In the genomic region with DNA sequence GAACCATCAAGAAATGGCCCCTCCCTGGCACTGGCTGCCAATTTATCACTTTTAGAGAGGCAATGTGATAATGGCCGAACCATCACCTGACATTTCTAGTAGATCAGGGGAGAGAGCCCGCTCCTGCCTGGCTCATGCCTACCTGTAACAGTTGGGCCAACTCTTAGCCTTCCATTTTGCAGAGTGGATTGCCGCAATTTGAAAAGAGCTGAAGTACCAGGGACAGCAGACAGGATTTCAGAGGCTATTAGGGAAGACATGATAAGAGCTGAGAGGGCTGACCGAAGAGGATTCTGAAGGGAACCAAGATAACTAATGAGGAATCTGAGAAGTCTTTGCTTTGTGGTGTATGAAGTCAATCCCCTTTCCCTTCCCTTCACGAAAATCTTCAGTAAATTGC, we compare ENCODE assay signal across 25 cellular contexts.
DNase-seq lines count a peak whose midpoint lies in the region; ATAC-seq, FAIRE-seq and TF ChIP-seq lines count a peak whose summit lies in the region.
"Had no signal": no experiment of that assay in that cellular context is flagged by ENCODE, and none has a peak within 500 bp of the region (broad histone marks: within the 10 kb centered on the region; RNA-seq: fewer than 3 reads in every experiment).

No MANE protein-coding gene starts in this region.

- H3K4me2 ChIP-seq in GM23338 = no peak overlapping the region
- H3K4me2 ChIP-seq in K562 (ENCODE audit: insufficient read depth, low read length) = no peak overlapping the region
- H3K4me2 ChIP-seq: BLaER1 had no signal

- H3K9me3 ChIP-seq in HEK293 (ENCODE audit: control insufficient read depth, insufficient read depth, low read depth, low read length) (no peaks in the 10 kb centered on the region), K562 (replicated peaks; ENCODE audit: control insufficient read depth, insufficient read depth, low read depth, low read length) (no peaks in the 10 kb centered on the region), MG63 (no peaks in the 10 kb centered on the region)
- H3K9me3 ChIP-seq: BE2C had no signal

- WGBS in K562 (ENCODE audit: insufficient coverage, low coverage, missing lambda C conversion rate) = 0% methylated on average over 5 of the region's 5 CpGs

- POLR2A ChIA-PET in HEK293 (lab: Yijun Ruan, JAX) = no interaction called here
- POLR2A ChIA-PET in K562 (lab: Yijun Ruan, JAX) = no interaction called here

- H3K9me2 ChIP-seq in GM23338 (ENCODE audit: insufficient read depth) = no peaks in the 10 kb centered on the region

- no peak overlapping the region for H3K9ac ChIP-seq in K562 (ENCODE audit: insufficient read depth in 1 of 2, low read depth in 2 of 2, low read length in 2 of 2)
- H3K9ac ChIP-seq: BLaER1 had no signal

- H3F3A ChIP-seq in GM23338 (replicated peaks; ENCODE audit: low read depth) = no peaks in the 10 kb centered on the region

- DNase-seq in GM23338 (ENCODE audit: low spot score) (no peak), K562 (ENCODE audit: extremely low read depth in 1 of 4, low spot score in 3 of 4) (no peak), DMS53 treated with DMSO at 0.1 percent for 48 hours (lab: John Stamatoyannopoulos, UW; ENCODE audit: unreplicated experiment) (no peak), MG63 (no peak)
- DNase-seq: 8988T; ACHN; BE2C; C1 segment of cervical spinal cord; CD4-positive, alpha-beta memory T cell; CD4-positive, CD25-positive, alpha-beta regulatory T cell; CD8-positive, alpha-beta memory T cell; COR-L47; DMS 273 treated with DMSO at 0.1 percent for 48 hours; DMS153; DMS53; DMS79 treated with DMSO at 0.1 percent for 48 hours; GF-D8 had no signal

- CTCF ChIA-PET in HEK293 (lab: Yijun Ruan, JAX) = no interaction called here
- CTCF ChIA-PET in K562 (lab: Yijun Ruan, JAX; ENCODE audit: low intra/inter-chr PET ratio) = no interaction called here

- no peak overlapping the region for H3K4me3 Mint-ChIP-seq in GM23338
- H3K4me3 Mint-ChIP-seq: CD14-positive monocyte; CD4-positive, alpha-beta memory T cell; CD4-positive, CD25-positive, alpha-beta regulatory T cell; CD8-positive, alpha-beta memory T cell had no signal

- ATAC-seq in GM23338 = no peak; the same call in 2 of the 3 replicates
- ATAC-seq in K562 = no peak
- no peak for ATAC-seq in GM21423 (IDR thresholded peaks at IDR 0.05; ENCODE audit: unreplicated experiment)

- in situ Hi-C loops in K562 (cut with MboI) = no loop called here

- H3K79me2 ChIP-seq in GM23338 (replicated peaks; ENCODE audit: insufficient read depth) = no peaks in the 10 kb centered on the region
- H3K79me2 ChIP-seq in K562 (ENCODE audit: control insufficient read depth, insufficient read depth, low read length) = no peaks in the 10 kb centered on the region

- no peaks in the 10 kb centered on the region for H3K36me3 ChIP-seq in GM23338 (ENCODE audit: insufficient read depth)
- no peaks in the 10 kb centered on the region for H3K36me3 ChIP-seq in HEK293 (ENCODE audit: control insufficient read depth in 2 of 2, insufficient read depth in 1 of 2, low read length in 2 of 2)
- no peaks in the 10 kb centered on the region for H3K36me3 ChIP-seq in K562 (ENCODE audit: control insufficient read depth, insufficient read depth, low read length)
- no peaks in the 10 kb centered on the region for H3K36me3 ChIP-seq in MG63
- H3K36me3 ChIP-seq: BE2C, BLaER1 had no signal

- intact Hi-C loops in K562 (cut with micrococcal nuclease) = no loop called here

- no peak for TF ChIP-seq CTCF in GM23338 (conservative IDR thresholded peaks at IDR 0.05; ENCODE audit: low read depth in 2 of 2)
- TF ChIP-seq CTCF in HEK293 (tag by site-specific recombination; IDR thresholded peaks at IDR 0.05) = no peak
- TF ChIP-seq CTCF in K562 (IDR thresholded peaks at IDR 0.05 in 2 of 3, conservative IDR thresholded peaks at IDR 0.05 in 1 of 3; ENCODE audit: insufficient read depth in 2 of 3, low read depth in 1 of 3, low read length in 3 of 3) = no peak

- no peak for TF ChIP-seq POLR2A in K562 (conservative IDR thresholded peaks at IDR 0.05)

- H3K4me1 Mint-ChIP-seq in GM23338 = no peaks in the 10 kb centered on the region
- H3K4me1 Mint-ChIP-seq: CD14-positive monocyte; CD4-positive, CD25-positive, alpha-beta regulatory T cell had no signal

- no peak overlapping the region for H3K27ac Mint-ChIP-seq in GM23338
- H3K27ac Mint-ChIP-seq: CD14-positive monocyte; CD4-positive, CD25-positive, alpha-beta regulatory T cell; CD8-positive, alpha-beta memory T cell had no signal

- no peaks in the 10 kb centered on the region for H4K20me1 ChIP-seq in GM23338 (replicated peaks; ENCODE audit: insufficient read depth)
- H4K20me1 ChIP-seq in K562 (replicated peaks; ENCODE audit: control insufficient read depth, insufficient read depth, low read length) = no peaks in the 10 kb centered on the region
- H4K20me1 ChIP-seq: BLaER1 had no signal

- no peak for TF ChIP-seq RAD21 in K562 (CRISPR knock-in tag; conservative IDR thresholded peaks at IDR 0.05 in 1 of 2, IDR thresholded peaks at IDR 0.05 in 1 of 2)

- H3K4me3 ChIP-seq in GM23338 = no peak overlapping the region
- H3K4me3 ChIP-seq in HEK293 (ENCODE audit: low read depth, low read length) = no peak overlapping the region
- no peak overlapping the region for H3K4me3 ChIP-seq in K562
- no peak overlapping the region for H3K4me3 ChIP-seq in MG63
- H3K4me3 ChIP-seq: BLaER1 had no signal

- H3K4me1 ChIP-seq in GM23338 (ENCODE audit: insufficient read depth) (no peaks in the 10 kb centered on the region), HEK293 (ENCODE audit: control insufficient read depth, insufficient read depth, low read length) (no peaks in the 10 kb centered on the region), K562 (replicated peaks in 1 of 2; ENCODE audit: control insufficient read depth in 2 of 2, insufficient read depth in 2 of 2, low read length in 2 of 2) (no peaks in the 10 kb centered on the region; a peak in 1 of 5 replicates)
- H3K4me1 ChIP-seq: BE2C, BLaER1 had no signal

- H2AFZ ChIP-seq in GM23338 (0 out of 2 replicates have a peak overlapping the region, but pooled peaks have one; percentile 43), K562 (ENCODE audit: low read depth, low read length) (no peak overlapping the region)

- FAIRE-seq in K562 (lab: Jason Lieb, UNC) = no peak
- FAIRE-seq: A204.1, G401.6, GM12891, GM19239 had no signal

- no peaks in the 10 kb centered on the region for H3K9me1 ChIP-seq in K562 (ENCODE audit: control insufficient read depth, insufficient read depth, low read length)

- H3K9me3 Mint-ChIP-seq in GM23338 = peaks cover 9% of the 10 kb centered on the region

- H3K27me3 ChIP-seq in GM23338 (ENCODE audit: insufficient read depth) (no peaks in the 10 kb centered on the region), K562 (ENCODE audit: control insufficient read depth in 2 of 2, insufficient read depth in 2 of 2, low read length in 2 of 2) (peaks cover 17 to 24% of the 10 kb centered on the region in 2 experiments), MG63 (no peaks in the 10 kb centered on the region)
- H3K27me3 ChIP-seq: BE2C, BLaER1 had no signal

- H3K27me3 Mint-ChIP-seq in GM23338 (ENCODE audit: insufficient read depth, low read depth, poor library complexity) = peaks cover 2% of the 10 kb centered on the region
- H3K27me3 Mint-ChIP-seq: CD4-positive, alpha-beta memory T cell had no signal

- no peak for TF ChIP-seq EP300 in K562 (IDR thresholded peaks at IDR 0.05; ENCODE audit: low read length)

- no TSS peak for BruUV-seq in K562 (replicated peaks; lab: Mats Ljungman, UMichigan)

- H3K27ac ChIP-seq in GM23338 (ENCODE audit: low read depth) (no peak overlapping the region), HEK293 (ENCODE audit: extremely low read depth, low read depth, low read length) (no peak overlapping the region), K562 (ENCODE audit: extremely low read depth, low read depth, low read length) (no peak overlapping the region)
- H3K27ac ChIP-seq: BLaER1 had no signal

- peaks cover 4% of the 10 kb centered on the region for H3K36me3 Mint-ChIP-seq in GM23338 (ENCODE audit: low read depth)
- H3K36me3 Mint-ChIP-seq: CD14-positive monocyte; CD4-positive, CD25-positive, alpha-beta regulatory T cell; CD8-positive, alpha-beta memory T cell had no signal

TF ChIP-seq in GM23338, 12 proteins besides CTCF, POLR2A, EP300 and RAD21 (continues in another document):
- TF ChIP-seq EZH2 (IDR thresholded peaks at IDR 0.05; ENCODE audit: low read depth, unreplicated experiment) = no peak

TF ChIP-seq in HEK293, 187 proteins besides CTCF, POLR2A, EP300 and RAD21 (continues in another document):
- no peak for TF ChIP-seq ZNF777 (tag by site-specific recombination; IDR thresholded peaks at IDR 0.05; ENCODE audit: borderline replicate concordance)
- TF ChIP-seq ZNF366 (tag by site-specific recombination; conservative IDR thresholded peaks at IDR 0.05) = no peak

TF ChIP-seq in K562, 482 proteins besides CTCF, POLR2A, EP300 and RAD21 (continues in another document):
- TF ChIP-seq HDAC6 (IDR thresholded peaks at IDR 0.05; ENCODE audit: low read depth, low read length) (no peak), RBM22 (IDR thresholded peaks at IDR 0.05; ENCODE audit: low read depth, low read length, poor library complexity, severe bottlenecking) (no peak)
- TF ChIP-seq, protein P1, sequence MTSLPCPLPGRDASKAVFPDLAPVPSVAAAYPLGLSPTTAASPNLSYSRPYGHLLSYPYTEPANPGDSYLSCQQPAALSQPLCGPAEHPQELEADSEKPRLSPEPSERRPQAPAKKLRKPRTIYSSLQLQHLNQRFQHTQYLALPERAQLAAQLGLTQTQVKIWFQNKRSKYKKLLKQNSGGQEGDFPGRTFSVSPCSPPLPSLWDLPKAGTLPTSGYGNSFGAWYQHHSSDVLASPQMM (CRISPR knock-in tag; IDR thresholded peaks at IDR 0.05) = no peak
